Comparison of ENCODE assay signal across 1 cellular context in genomic region chr3:10238330-10238995, GRCh38.
TF ChIP-seq lines count a peak whose summit lies in the region.

No MANE protein-coding gene starts in this region.

TF ChIP-seq in H1, 55 proteins besides CTCF, POLR2A, EP300 and RAD21:
- TF ChIP-seq USF2 (IDR thresholded peaks at IDR 0.05; ENCODE audit: low read length) = peak; percentile 71
- TF ChIP-seq GABPA (IDR thresholded peaks at IDR 0.05; ENCODE audit: borderline replicate concordance, insufficient read depth, low read length) = no peak
- TF ChIP-seq ATF3 (IDR thresholded peaks at IDR 0.05; ENCODE audit: insufficient read depth, low read depth, low read length) = peak; percentile 28; the same call in 1 of the 2 replicates
